In the genomic region with DNA sequence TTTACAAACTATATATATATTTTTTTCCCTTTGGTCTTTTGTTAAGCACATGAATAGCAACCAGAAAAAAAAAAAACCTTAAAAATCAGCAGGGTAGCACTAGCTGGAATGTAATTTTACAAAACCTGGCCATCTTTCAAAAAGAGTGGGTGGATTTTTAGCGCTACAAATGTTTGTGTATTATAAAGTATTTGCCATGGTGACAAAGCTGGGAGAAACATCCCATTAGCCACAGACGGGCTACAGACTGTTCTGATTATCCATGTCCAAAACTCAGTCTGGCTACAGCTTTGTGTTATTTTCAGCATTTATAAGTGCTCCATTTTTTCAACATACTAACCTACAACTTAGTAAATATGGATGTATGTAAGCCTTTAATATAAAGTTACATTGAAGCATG, we compare ENCODE assay signal across 13 cellular contexts.
DNase-seq lines count a peak whose midpoint lies in the region; TF ChIP-seq lines count a peak whose summit lies in the region.
"Had no signal": no experiment of that assay in that cellular context is flagged by ENCODE, and none has a peak within 500 bp of the region (broad histone marks: within the 10 kb centered on the region; RNA-seq: fewer than 3 reads in every experiment).

No MANE protein-coding gene starts in this region.

- H3K4me1 ChIP-seq in hepatocyte (ENCODE audit: insufficient read depth) = peaks cover 18% of the 10 kb centered on the region
- H3K4me1 ChIP-seq in smooth muscle cell (ENCODE audit: low read depth) = peaks cover 5% of the 10 kb centered on the region
- H3K4me1 ChIP-seq in mesendoderm (ENCODE audit: control insufficient read depth, low read depth, low read length) = no peaks in the 10 kb centered on the region
- H3K4me1 ChIP-seq in colonic mucosa = no peaks in the 10 kb centered on the region

- H2AFZ ChIP-seq in hepatocyte = no peak overlapping the region
- peak overlapping the region; percentile 12 for H2AFZ ChIP-seq in smooth muscle cell (ENCODE audit: low read depth)

- no peak overlapping the region for H3K4me2 ChIP-seq in hepatocyte
- peak overlapping the region; percentile 71 for H3K4me2 ChIP-seq in smooth muscle cell
- H3K4me2 ChIP-seq in mesendoderm (ENCODE audit: low read length) = no peak overlapping the region

- H3K4ac ChIP-seq in mesendoderm (ENCODE audit: low read depth, low read length) = no peak overlapping the region

- no peak overlapping the region for H4K5ac ChIP-seq in mesendoderm (ENCODE audit: low read length)

- 50% methylated on average over 2 of the region's 2 CpGs for WGBS in hepatocyte (ENCODE audit: low lambda C conversion rate, missing lambda C conversion rate)
- WGBS in smooth muscle cell (ENCODE audit: low lambda C conversion rate) = 30% methylated on average over 2 of the region's 2 CpGs
- WGBS in mesendoderm (ENCODE audit: extremely low coverage, insufficient coverage, low lambda C conversion rate) = no CpG with 5 or more reads among the region's 2 CpGs

- peak overlapping the region; percentile 85 for H3K9ac ChIP-seq in smooth muscle cell (ENCODE audit: low read depth)
- H3K9ac ChIP-seq in mesendoderm (ENCODE audit: low read length) = no peak overlapping the region
- H3K9ac ChIP-seq in colonic mucosa (ENCODE audit: low read depth in 2 of 2, low read length in 2 of 2) = no peak overlapping the region

- H3K27ac ChIP-seq in hepatocyte = peak overlapping the region; percentile 20
- H3K27ac ChIP-seq in smooth muscle cell (ENCODE audit: low read depth) = peak overlapping the region; percentile 93
- H3K27ac ChIP-seq in mesendoderm (ENCODE audit: low read depth, low read length) = no peak overlapping the region
- no peak overlapping the region for H3K27ac ChIP-seq in colonic mucosa

- H3K79me2 ChIP-seq in hepatocyte (no peaks in the 10 kb centered on the region), smooth muscle cell (ENCODE audit: low read depth) (no peaks in the 10 kb centered on the region), mesendoderm (ENCODE audit: control insufficient read depth, insufficient read depth, low read length) (no peaks in the 10 kb centered on the region)

- H2BK5ac ChIP-seq in mesendoderm (ENCODE audit: low read length) = no peak overlapping the region

- intact Hi-C loops in colonic mucosa (cut with DNase I) = no loop called here

- no peaks in the 10 kb centered on the region for H3K36me3 ChIP-seq in hepatocyte (replicated peaks; ENCODE audit: insufficient read depth, low read depth)
- no peaks in the 10 kb centered on the region for H3K36me3 ChIP-seq in smooth muscle cell (ENCODE audit: low read depth)
- H3K36me3 ChIP-seq in mesendoderm (ENCODE audit: control insufficient read depth, insufficient read depth, low read length) = no peaks in the 10 kb centered on the region
- H3K36me3 ChIP-seq in colonic mucosa = no peaks in the 10 kb centered on the region

- no peak overlapping the region for H2AK5ac ChIP-seq in mesendoderm (ENCODE audit: low read length)

- no peak overlapping the region for H3K4me3 ChIP-seq in cardiac fibroblast (replicated peaks in 1 of 2; ENCODE audit: low read depth in 2 of 2, low read length in 2 of 2)
- H3K4me3 ChIP-seq in hepatocyte = no peak overlapping the region
- no peak overlapping the region for H3K4me3 ChIP-seq in smooth muscle cell
- H3K4me3 ChIP-seq in mesendoderm (ENCODE audit: low read length) = no peak overlapping the region
- H3K4me3 ChIP-seq in colonic mucosa = no peak overlapping the region

- H3K27me3 ChIP-seq in hepatocyte (no peaks in the 10 kb centered on the region), smooth muscle cell (ENCODE audit: low read depth) (no peaks in the 10 kb centered on the region), mesendoderm (ENCODE audit: insufficient read depth, low read length, poor library complexity) (no peaks in the 10 kb centered on the region), colonic mucosa (no peaks in the 10 kb centered on the region)

- H3K23ac ChIP-seq in mesendoderm (ENCODE audit: low read length) = no peak overlapping the region

- no peak overlapping the region for H3K56ac ChIP-seq in mesendoderm (ENCODE audit: low read length)

- H3K18ac ChIP-seq in mesendoderm (ENCODE audit: low read length) = no peak overlapping the region

- H3K9me2 ChIP-seq in hepatocyte (replicated peaks; ENCODE audit: insufficient read depth) = no peaks in the 10 kb centered on the region

- H4K20me1 ChIP-seq in hepatocyte (ENCODE audit: insufficient read depth, poor library complexity, severe bottlenecking) = no peaks in the 10 kb centered on the region
- H4K20me1 ChIP-seq in smooth muscle cell (ENCODE audit: low read depth) = no peaks in the 10 kb centered on the region

- DNase-seq in HCEC 1CT = peak; percentile 56
- DNase-seq in cardiac fibroblast (ENCODE audit: low read depth in 2 of 2) = peak; percentile 71 to 90
- peak; percentile 10 for DNase-seq in hepatocyte (ENCODE audit: low spot score)
- no peak for DNase-seq in smooth muscle cell (lab: John Stamatoyannopoulos, UW; ENCODE audit: unreplicated experiment)
- DNase-seq in mesendoderm = no peak
- DNase-seq in NCI-H345 treated with DMSO at 0.1 percent for 48 hours (lab: John Stamatoyannopoulos, UW; ENCODE audit: unreplicated experiment) = no peak
- DNase-seq in colonic mucosa = no peak
- DNase-seq in GOT3 (lab: John Stamatoyannopoulos, UW) = no peak
- DNase-seq: activated CD4-positive, alpha-beta T cell treated with anti-CD3 and anti-CD28 coated beads, Interleukin-2, amount 50 U/mL, for 4 hours; DMS79; NCI-H1417; retina; T-helper 1 cell had no signal

- TF ChIP-seq CTCF in cardiac fibroblast (IDR thresholded peaks at IDR 0.05; ENCODE audit: low read depth, low read length) (no peak), hepatocyte (IDR thresholded peaks at IDR 0.05; ENCODE audit: poor library complexity) (no peak), smooth muscle cell (IDR thresholded peaks at IDR 0.05; ENCODE audit: borderline replicate concordance, insufficient read depth, poor library complexity, severe bottlenecking) (no peak), colonic mucosa (IDR thresholded peaks at IDR 0.05) (no peak)

- H3F3A ChIP-seq in smooth muscle cell (ENCODE audit: low read depth) = peaks cover 8% of the 10 kb centered on the region

- no peaks in the 10 kb centered on the region for H3K79me1 ChIP-seq in mesendoderm (ENCODE audit: low read length)

- H2BK15ac ChIP-seq in mesendoderm (replicated peaks; ENCODE audit: low read depth) = no peak overlapping the region

- H3K9me3 ChIP-seq in hepatocyte (ENCODE audit: low read depth) (no peaks in the 10 kb centered on the region), smooth muscle cell (replicated peaks; ENCODE audit: low read depth) (no peaks in the 10 kb centered on the region), colonic mucosa (no peaks in the 10 kb centered on the region)

- H2BK120ac ChIP-seq in mesendoderm (ENCODE audit: low read depth, low read length) = no peak overlapping the region

- no peak overlapping the region for H4K8ac ChIP-seq in mesendoderm (ENCODE audit: low read depth, low read length)

Comparison
In these comparisons a context has a peak if more than half of its experiments do, and no peak if none do; other contexts are left out.
1. DNase-seq: peak in HCEC 1CT (single experiment), cardiac fibroblast (2 of 2) and hepatocyte (single experiment); none in smooth muscle cell (single experiment), mesendoderm (single experiment), NCI-H345 treated with DMSO at 0.1 percent for 48 hours (single experiment), colonic mucosa (single experiment) and GOT3 (single experiment).
2. H3K27ac ChIP-seq: peak in hepatocyte (single experiment) and smooth muscle cell (single experiment); none in mesendoderm (single experiment) and colonic mucosa (single experiment).